Comparison of ENCODE assay signal across 35 cellular contexts in genomic region chr7:1080918-1081255, GRCh38. TPM values are rescaled to one million over a fixed set of nuclear protein-coding genes. Genes with fewer than 3 reads are reported as not detected.
"Had no signal": no experiment of that assay in that cellular context is flagged by ENCODE, and none has a peak within 500 bp of the region (broad histone marks: within the 10 kb centered on the region; RNA-seq: fewer than 3 reads in every experiment).

No MANE protein-coding gene starts in this region.

- H3K36me3 Mint-ChIP-seq: activated naive CD4-positive, alpha-beta T cell treated with anti-CD3 and anti-CD28 coated beads, Interleukin-2, amount 50 U/mL, for 24 hours; activated naive CD8-positive, alpha-beta T cell treated with anti-CD3 and anti-CD28 coated beads, Interleukin-2, amount 10 ng/mL, durations not matched to agents 7 days and 5 days had no signal

- H3K27me3 Mint-ChIP-seq: activated CD4-positive, alpha-beta T cell treated with anti-CD3 and anti-CD28 coated beads, Interleukin-2, amount 10 ng/mL, durations not matched to agents 24 days and 14 days; activated naive CD4-positive, alpha-beta T cell treated with anti-CD3 and anti-CD28 coated beads, Interleukin-2, amount 50 U/mL, for 24 hours; activated naive CD8-positive, alpha-beta T cell treated with anti-CD3 and anti-CD28 coated beads, Interleukin-2, amount 10 ng/mL, durations not matched to agents 7 days and 5 days; activated T-cell treated with anti-CD3 and anti-CD28 coated beads, Interleukin-2, amount 50 U/mL, for 24 hours had no signal

- DNase-seq: activated CD4-positive, alpha-beta T cell treated with anti-CD3 and anti-CD28 coated beads, Interleukin-2, amount 10 ng/mL, durations not matched to agents 24 days and 14 days; activated CD4-positive, alpha-beta T cell treated with anti-CD3 and anti-CD28 coated beads, Interleukin-2, amount 50 U/mL, for 4 hours; activated CD4-positive, CD25-positive, alpha-beta regulatory T cell; activated CD8-positive, alpha-beta T cell treated with anti-CD3 and anti-CD28 coated beads, Interleukin-2, amount 10 ng/mL, durations not matched to agents 7 days and 5 days; activated gamma-delta T cell; activated naive CD4-positive, alpha-beta T cell treated with Interleukin-2 at 50 U/mL for 16 hours; activated naive CD8-positive, alpha-beta T cell treated with anti-CD3 and anti-CD28 coated beads, Interleukin-2, amount 10 ng/mL, durations not matched to agents 7 days and 5 days; activated T-cell treated with anti-CD3 and anti-CD28 coated beads, Interleukin-2, amount 50 U/mL, for 24 hours; body of pancreas; MM.1S; MV-4-11; NCI-H1092; NCI-H1436 treated with DMSO at 0.1 percent for 48 hours; NCI-H1694 treated with DMSO at 0.1 percent for 48 hours; NCI-H2029 treated with DMSO at 0.1 percent for 48 hours; NCI-H2107; NCI-H2171; NCI-H510A; NCI-H526; NCI-H748 treated with DMSO at 0.1 percent for 48 hours; NK-92 treated with Interleukin-12 subunit alpha and Interleukin-12 subunit beta, amount 100 ng/mL, for 24 hours; PC-3; Peyer's patch; RPMI8226; SIG-M5; SW 1271; T-helper 1 cell; T-helper 2 cell; T-helper 9 cell; WERI-Rb-1 had no signal

- ATAC-seq: activated CD8-positive, alpha-beta T cell treated with anti-CD3 and anti-CD28 coated beads, Interleukin-2, amount 10 ng/mL, durations not matched to agents 7 days and 5 days; body of pancreas; PC-3 had no signal

- H3K36me3 ChIP-seq: Peyer's patch, WERI-Rb-1 had no signal

- H3K27me3 ChIP-seq: body of pancreas, Peyer's patch had no signal

- H3K9ac ChIP-seq: KMS-11 had no signal

- H3K4me2 ChIP-seq: KMS-11 had no signal

- H3K4me1 Mint-ChIP-seq: activated CD4-positive, alpha-beta T cell treated with anti-CD3 and anti-CD28 coated beads, Interleukin-2, amount 10 ng/mL, durations not matched to agents 24 days and 14 days; activated naive CD4-positive, alpha-beta T cell treated with anti-CD3 and anti-CD28 coated beads, Interleukin-2, amount 50 U/mL, for 24 hours; activated naive CD8-positive, alpha-beta T cell treated with anti-CD3 and anti-CD28 coated beads, Interleukin-2, amount 10 ng/mL, durations not matched to agents 7 days and 5 days had no signal

- H3K9me3 ChIP-seq: body of pancreas, Peyer's patch had no signal

- H3K27ac Mint-ChIP-seq: activated CD4-positive, alpha-beta T cell treated with anti-CD3 and anti-CD28 coated beads, Interleukin-2, amount 10 ng/mL, durations not matched to agents 24 days and 14 days; activated CD8-positive, alpha-beta T cell treated with anti-CD3 and anti-CD28 coated beads, Interleukin-2, amount 10 ng/mL, durations not matched to agents 7 days and 5 days; activated naive CD4-positive, alpha-beta T cell treated with anti-CD3 and anti-CD28 coated beads, Interleukin-2, amount 50 U/mL, for 24 hours; activated naive CD8-positive, alpha-beta T cell treated with anti-CD3 and anti-CD28 coated beads, Interleukin-2, amount 10 ng/mL, durations not matched to agents 7 days and 5 days; activated T-cell treated with anti-CD3 and anti-CD28 coated beads, Interleukin-2, amount 50 U/mL, for 24 hours; activated T-helper 2 cell treated with anti-CD3 and anti-CD28 coated beads, Interferon-gamma antibody, Interleukin-2, Interleukin-4, amounts not matched to agents 10 μg/mL and 5 μg/mL and 100 μg/mL, durations not matched to agents 14 hours and 24 hours and 36 hours had no signal

- H3K27ac ChIP-seq: body of pancreas, KMS-11, Peyer's patch, WERI-Rb-1 had no signal

- FAIRE-seq: astrocyte, bronchial epithelial cell had no signal

- H3K9me3 Mint-ChIP-seq: activated CD4-positive, alpha-beta T cell treated with anti-CD3 and anti-CD28 coated beads, Interleukin-2, amount 10 ng/mL, durations not matched to agents 24 days and 14 days; activated naive CD4-positive, alpha-beta T cell treated with anti-CD3 and anti-CD28 coated beads, Interleukin-2, amount 50 U/mL, for 24 hours; activated naive CD8-positive, alpha-beta T cell treated with anti-CD3 and anti-CD28 coated beads, Interleukin-2, amount 10 ng/mL, durations not matched to agents 7 days and 5 days; activated T-cell treated with anti-CD3 and anti-CD28 coated beads, Interleukin-2, amount 50 U/mL, for 24 hours; activated T-helper 2 cell treated with anti-CD3 and anti-CD28 coated beads, Interferon-gamma antibody, Interleukin-2, Interleukin-4, amounts not matched to agents 10 μg/mL and 5 μg/mL and 100 μg/mL, durations not matched to agents 14 hours and 24 hours and 36 hours had no signal

- H3K4me3 ChIP-seq: body of pancreas, Peyer's patch had no signal

- H3K4me3 Mint-ChIP-seq: activated CD4-positive, alpha-beta T cell treated with anti-CD3 and anti-CD28 coated beads, Interleukin-2, amount 10 ng/mL, durations not matched to agents 24 days and 14 days; activated CD8-positive, alpha-beta T cell treated with anti-CD3 and anti-CD28 coated beads, Interleukin-2, amount 10 ng/mL, durations not matched to agents 7 days and 5 days; activated naive CD4-positive, alpha-beta T cell treated with anti-CD3 and anti-CD28 coated beads, Interleukin-2, amount 50 U/mL, for 24 hours; activated naive CD8-positive, alpha-beta T cell treated with anti-CD3 and anti-CD28 coated beads, Interleukin-2, amount 10 ng/mL, durations not matched to agents 7 days and 5 days; activated T-cell treated with anti-CD3 and anti-CD28 coated beads, Interleukin-2, amount 50 U/mL, for 24 hours had no signal

RNA-seq across cellular contexts. Expression of gene GPER1, which starts 7.0 kb away (rescaled TPM):
- total RNA-seq: activated CD4-positive, alpha-beta T cell treated with anti-CD3 and anti-CD28 coated beads, Interleukin-2, amount 10 ng/mL, durations not matched to agents 24 days and 14 days had no signal
